Comparison of ENCODE assay signal across 12 cellular contexts in the genomic region with DNA sequence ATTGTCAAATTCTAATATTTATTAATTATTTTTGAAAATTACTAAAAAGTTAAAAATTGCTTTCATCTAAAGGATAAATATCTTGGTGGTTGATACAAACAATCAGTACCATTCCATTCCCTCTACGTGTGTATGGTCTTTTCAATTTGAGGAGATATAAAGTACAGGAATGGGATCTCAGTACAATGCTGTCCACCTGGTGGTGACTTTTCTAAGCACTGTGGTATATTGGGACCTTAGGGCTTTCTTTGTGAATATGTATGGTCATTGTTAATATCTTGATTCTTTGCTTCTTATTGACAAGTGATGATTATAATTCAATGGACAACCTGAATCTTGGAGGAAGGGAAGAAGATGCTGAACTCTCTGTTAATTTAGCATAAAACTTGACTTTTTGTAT.
A peak's percentile ranks its signal among the peaks of the same experiment; 100 is the strongest.
DNase-seq lines count a peak whose midpoint lies in the region; ATAC-seq, FAIRE-seq and TF ChIP-seq lines count a peak whose summit lies in the region.
"Had no signal": no experiment of that assay in that cellular context is flagged by ENCODE, and none has a peak within 500 bp of the region (broad histone marks: within the 10 kb centered on the region; RNA-seq: fewer than 3 reads in every experiment).

No MANE protein-coding gene starts in this region.

- POLR2A ChIA-PET in HepG2 (lab: Yijun Ruan, JAX) = no interaction called here

- TF ChIP-seq EP300 in HepG2 (IDR thresholded peaks at IDR 0.05; ENCODE audit: low read depth in 2 of 2, low read length in 2 of 2) (no peak), HepG2 (CRISPR knock-in tag; IDR thresholded peaks at IDR 0.05; ENCODE audit: borderline replicate concordance) (no peak)

- H3K27ac ChIP-seq in brain microvascular endothelial cell (no peak overlapping the region), HepG2 (ENCODE audit: extremely low read length, insufficient read depth, low read length) (no peak overlapping the region)
- H3K27ac ChIP-seq: neutrophil, SK-N-MC had no signal

- DNase-seq in BE2C = peak; percentile 10
- peak; percentile 8 for DNase-seq in KBM-7
- DNase-seq in brain microvascular endothelial cell = peak; percentile 3
- DNase-seq in HepG2 (ENCODE audit: low spot score) = peak; percentile 36
- no peak for DNase-seq in stimulated activated CD4-positive, alpha-beta T cell treated with anti-CD3 and anti-CD28 coated beads, Interleukin-1b, Interleukin-23, amount 100 ng/mL, for 48 hours
- DNase-seq in RCC 7860 (ENCODE audit: low spot score) = no peak
- no peak for DNase-seq in activated CD4-positive, alpha-beta T cell treated with anti-CD3 and anti-CD28 coated beads for 4 hours
- DNase-seq: Calu3, NCI-H187 had no signal

- no peak overlapping the region for H2AFZ ChIP-seq in HepG2 (ENCODE audit: low read length)

- in situ Hi-C loops in KBM-7 (cut with MboI; ENCODE audit: low pct_unique_long_range_greater_than_20kb, low sequenced_read_pairs) (no loop called here), brain microvascular endothelial cell (cut with HindIII; ENCODE audit: low pct_ligation_motif_present, low sequenced_read_pairs) (no loop called here), HepG2 (cut with HindIII; ENCODE audit: extremely low pct_ligation_motif_present, low pct_unique_long_range_greater_than_20kb) (no loop called here)

- no peaks in the 10 kb centered on the region for H3K4me1 ChIP-seq in BE2C
- H3K4me1 ChIP-seq in HepG2 (ENCODE audit: insufficient read depth, low read length) = no peaks in the 10 kb centered on the region

- WGBS in HepG2 (ENCODE audit: low lambda C conversion rate) = 82% methylated on average over 1 of the region's 1 CpG

- CTCF ChIA-PET in HepG2 (lab: Yijun Ruan, JAX; ENCODE audit: low intra/inter-chr PET ratio, low total read pairs) = interaction anchor here (0.7 to 1.6 kb wide), 3 partner anchors 227 to 524 kb away, joined by 3 to 6 read pairs (median 6); no protein-coding TSS in a partner anchor

- no peak for TF ChIP-seq POLR2A in HepG2 (IDR thresholded peaks at IDR 0.05; ENCODE audit: insufficient read depth in 1 of 2, low read depth in 2 of 2, low read length in 2 of 2)

- intact Hi-C loops in HepG2 (cut with micrococcal nuclease; ENCODE audit: unreplicated experiment) = loop anchor here (1.0 to 2.0 kb wide), 3 partner anchors 83 to 266 kb away; a partner anchor contains a TSS

- H3K36me3 ChIP-seq in BE2C = no peaks in the 10 kb centered on the region
- H3K36me3 ChIP-seq in brain microvascular endothelial cell (replicated peaks) = peaks cover 11% of the 10 kb centered on the region
- H3K36me3 ChIP-seq in HepG2 (replicated peaks in 1 of 2; ENCODE audit: control insufficient read depth in 1 of 2, insufficient read depth in 2 of 2, low read length in 2 of 2) = peaks cover 0 to 8% of the 10 kb centered on the region in 2 experiments; a peak in 1 of 5 replicates
- H3K36me3 ChIP-seq: neutrophil had no signal

- no peak overlapping the region for H3K4me2 ChIP-seq in HepG2 (ENCODE audit: low read depth, low read length)

- H3K9ac ChIP-seq in HepG2 (ENCODE audit: insufficient read depth, low read depth, low read length) = no peak overlapping the region

- no peaks in the 10 kb centered on the region for H3K79me2 ChIP-seq in HepG2 (ENCODE audit: insufficient read depth, low read length)

- FAIRE-seq in HepG2 (lab: Jason Lieb, UNC) (no peak), RCC 7860 (lab: Jason Lieb, UNC) (no peak)

- no peaks in the 10 kb centered on the region for H4K20me1 ChIP-seq in HepG2 (ENCODE audit: insufficient read depth, low read length)

- no peaks in the 10 kb centered on the region for H3K27me3 ChIP-seq in BE2C
- H3K27me3 ChIP-seq in brain microvascular endothelial cell (replicated peaks) = no peaks in the 10 kb centered on the region
- no peaks in the 10 kb centered on the region for H3K27me3 ChIP-seq in HepG2 (ENCODE audit: control insufficient read depth in 1 of 2, insufficient read depth in 2 of 2, low read length in 2 of 2)
- H3K27me3 ChIP-seq: neutrophil had no signal

- H3K4me3 ChIP-seq in BE2C (ENCODE audit: low read depth, low read length) (no peak overlapping the region), brain microvascular endothelial cell (ENCODE audit: low read depth, low read length) (no peak overlapping the region), HepG2 (replicated peaks in 1 of 3; ENCODE audit: insufficient read depth in 1 of 3, low read depth in 2 of 3, low read length in 3 of 3) (no peak overlapping the region)
- H3K4me3 ChIP-seq: SK-N-MC had no signal

- peak; percentile 63 for TF ChIP-seq CTCF in BE2C (IDR thresholded peaks at IDR 0.05; ENCODE audit: low read depth, low read length)
- peak; percentile 48 for TF ChIP-seq CTCF in brain microvascular endothelial cell (IDR thresholded peaks at IDR 0.05; ENCODE audit: low read depth, low read length, missing control alignments)
- TF ChIP-seq CTCF in HepG2 (CRISPR knock-in tag; IDR thresholded peaks at IDR 0.05) = peak; percentile 48

- TF ChIP-seq RAD21 in HepG2 (CRISPR knock-in tag; IDR thresholded peaks at IDR 0.05) = no peak

- H3K9me3 ChIP-seq in BE2C (no peaks in the 10 kb centered on the region), HepG2 (ENCODE audit: low read length) (no peaks in the 10 kb centered on the region)
- H3K9me3 ChIP-seq: neutrophil had no signal

- no TSS peak for BruUV-seq in HepG2 (replicated peaks; lab: Mats Ljungman, UMichigan)

- ATAC-seq in HepG2 (peak; percentile 90), HG03432 (IDR thresholded peaks at IDR 0.05; ENCODE audit: unreplicated experiment) (no peak)

TF ChIP-seq in HepG2, 621 proteins besides CTCF, POLR2A, EP300 and RAD21:
- TF ChIP-seq STAG1 (CRISPR knock-in tag; IDR thresholded peaks at IDR 0.05) (peak; percentile 53), SMC3 (IDR thresholded peaks at IDR 0.05; ENCODE audit: low read length) (peak; percentile 69), JUND (CRISPR knock-in tag; IDR thresholded peaks at IDR 0.05) (no peak)
TF ChIP-seq in HepG2: peak in this region for 2.

Comparison
In these comparisons a context has a peak if more than half of its experiments do, and no peak if none do; other contexts are left out.
1. DNase-seq: peak in BE2C (single experiment), KBM-7 (single experiment), brain microvascular endothelial cell (single experiment) and HepG2 (single experiment); none in stimulated activated CD4-positive, alpha-beta T cell treated with anti-CD3 and anti-CD28 coated beads, Interleukin-1b, Interleukin-23, amount 100 ng/mL, for 48 hours (single experiment), RCC 7860 (single experiment) and activated CD4-positive, alpha-beta T cell treated with anti-CD3 and anti-CD28 coated beads for 4 hours (0 of 2).
2. Peak in every context shown above with its lines, with median percentiles within 50 percentile points of each other: CTCF ChIP-seq.